1 cellular context compared by ENCODE assay signal in the genomic region with DNA sequence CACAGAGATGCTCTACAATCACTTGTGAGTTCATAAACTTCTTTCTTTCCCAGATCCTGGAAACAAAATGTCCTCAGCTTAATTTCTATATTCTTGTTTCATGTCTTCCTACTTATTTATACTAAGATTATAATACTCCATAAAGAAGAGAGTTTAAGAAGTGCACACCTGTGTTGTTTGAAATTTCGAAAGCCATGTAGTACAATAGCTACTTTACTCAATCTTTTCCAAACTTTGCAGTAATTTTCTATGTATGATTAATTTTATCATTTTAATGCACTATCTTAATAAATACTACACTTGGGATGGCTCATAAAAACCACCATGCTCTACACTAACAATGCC.
TF ChIP-seq lines count a peak whose summit lies in the region.

No MANE protein-coding gene starts in this region.

TF ChIP-seq in K562, 482 proteins besides CTCF, POLR2A, EP300 and RAD21:
- TF ChIP-seq, protein P1, sequence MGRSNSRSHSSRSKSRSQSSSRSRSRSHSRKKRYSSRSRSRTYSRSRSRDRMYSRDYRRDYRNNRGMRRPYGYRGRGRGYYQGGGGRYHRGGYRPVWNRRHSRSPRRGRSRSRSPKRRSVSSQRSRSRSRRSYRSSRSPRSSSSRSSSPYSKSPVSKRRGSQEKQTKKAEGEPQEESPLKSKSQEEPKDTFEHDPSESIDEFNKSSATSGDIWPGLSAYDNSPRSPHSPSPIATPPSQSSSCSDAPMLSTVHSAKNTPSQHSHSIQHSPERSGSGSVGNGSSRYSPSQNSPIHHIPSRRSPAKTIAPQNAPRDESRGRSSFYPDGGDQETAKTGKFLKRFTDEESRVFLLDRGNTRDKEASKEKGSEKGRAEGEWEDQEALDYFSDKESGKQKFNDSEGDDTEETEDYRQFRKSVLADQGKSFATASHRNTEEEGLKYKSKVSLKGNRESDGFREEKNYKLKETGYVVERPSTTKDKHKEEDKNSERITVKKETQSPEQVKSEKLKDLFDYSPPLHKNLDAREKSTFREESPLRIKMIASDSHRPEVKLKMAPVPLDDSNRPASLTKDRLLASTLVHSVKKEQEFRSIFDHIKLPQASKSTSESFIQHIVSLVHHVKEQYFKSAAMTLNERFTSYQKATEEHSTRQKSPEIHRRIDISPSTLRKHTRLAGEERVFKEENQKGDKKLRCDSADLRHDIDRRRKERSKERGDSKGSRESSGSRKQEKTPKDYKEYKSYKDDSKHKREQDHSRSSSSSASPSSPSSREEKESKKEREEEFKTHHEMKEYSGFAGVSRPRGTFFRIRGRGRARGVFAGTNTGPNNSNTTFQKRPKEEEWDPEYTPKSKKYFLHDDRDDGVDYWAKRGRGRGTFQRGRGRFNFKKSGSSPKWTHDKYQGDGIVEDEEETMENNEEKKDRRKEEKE (IDR thresholded peaks at IDR 0.05; ENCODE audit: borderline replicate concordance in 1 of 2, control insufficient read depth in 1 of 2, low read depth in 2 of 2, low read length in 1 of 2): no peak
- TF ChIP-seq HOXB6 (CRISPR knock-in tag; IDR thresholded peaks at IDR 0.05; ENCODE audit: borderline replicate concordance) (no peak), YBX1 (IDR thresholded peaks at IDR 0.05) (no peak), E2F3 (CRISPR knock-in tag; IDR thresholded peaks at IDR 0.05) (no peak), ZFPM2 (CRISPR knock-in tag; IDR thresholded peaks at IDR 0.05) (no peak), RHOXF2B (CRISPR knock-in tag; conservative IDR thresholded peaks at IDR 0.05) (no peak), KLF10 (CRISPR knock-in tag; IDR thresholded peaks at IDR 0.05) (no peak), RBM17 (IDR thresholded peaks at IDR 0.05; ENCODE audit: borderline replicate concordance, low read depth, low read length) (no peak), NFXL1 (CRISPR knock-in tag; IDR thresholded peaks at IDR 0.05) (no peak), TFAM (CRISPR knock-in tag; conservative IDR thresholded peaks at IDR 0.05) (no peak), ELF4 (CRISPR knock-in tag; IDR thresholded peaks at IDR 0.05) (no peak), STAG1 (CRISPR knock-in tag; IDR thresholded peaks at IDR 0.05; ENCODE audit: borderline replicate concordance) (no peak), GATAD2A (IDR thresholded peaks at IDR 0.05) (no peak)
- TF ChIP-seq, protein P2, sequence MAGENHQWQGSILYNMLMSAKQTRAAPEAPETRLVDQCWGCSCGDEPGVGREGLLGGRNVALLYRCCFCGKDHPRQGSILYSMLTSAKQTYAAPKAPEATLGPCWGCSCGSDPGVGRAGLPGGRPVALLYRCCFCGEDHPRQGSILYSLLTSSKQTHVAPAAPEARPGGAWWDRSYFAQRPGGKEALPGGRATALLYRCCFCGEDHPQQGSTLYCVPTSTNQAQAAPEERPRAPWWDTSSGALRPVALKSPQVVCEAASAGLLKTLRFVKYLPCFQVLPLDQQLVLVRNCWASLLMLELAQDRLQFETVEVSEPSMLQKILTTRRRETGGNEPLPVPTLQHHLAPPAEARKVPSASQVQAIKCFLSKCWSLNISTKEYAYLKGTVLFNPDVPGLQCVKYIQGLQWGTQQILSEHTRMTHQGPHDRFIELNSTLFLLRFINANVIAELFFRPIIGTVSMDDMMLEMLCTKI (IDR thresholded peaks at IDR 0.05; ENCODE audit: partially characterized antibody): no peak
- TF ChIP-seq, protein P3, sequence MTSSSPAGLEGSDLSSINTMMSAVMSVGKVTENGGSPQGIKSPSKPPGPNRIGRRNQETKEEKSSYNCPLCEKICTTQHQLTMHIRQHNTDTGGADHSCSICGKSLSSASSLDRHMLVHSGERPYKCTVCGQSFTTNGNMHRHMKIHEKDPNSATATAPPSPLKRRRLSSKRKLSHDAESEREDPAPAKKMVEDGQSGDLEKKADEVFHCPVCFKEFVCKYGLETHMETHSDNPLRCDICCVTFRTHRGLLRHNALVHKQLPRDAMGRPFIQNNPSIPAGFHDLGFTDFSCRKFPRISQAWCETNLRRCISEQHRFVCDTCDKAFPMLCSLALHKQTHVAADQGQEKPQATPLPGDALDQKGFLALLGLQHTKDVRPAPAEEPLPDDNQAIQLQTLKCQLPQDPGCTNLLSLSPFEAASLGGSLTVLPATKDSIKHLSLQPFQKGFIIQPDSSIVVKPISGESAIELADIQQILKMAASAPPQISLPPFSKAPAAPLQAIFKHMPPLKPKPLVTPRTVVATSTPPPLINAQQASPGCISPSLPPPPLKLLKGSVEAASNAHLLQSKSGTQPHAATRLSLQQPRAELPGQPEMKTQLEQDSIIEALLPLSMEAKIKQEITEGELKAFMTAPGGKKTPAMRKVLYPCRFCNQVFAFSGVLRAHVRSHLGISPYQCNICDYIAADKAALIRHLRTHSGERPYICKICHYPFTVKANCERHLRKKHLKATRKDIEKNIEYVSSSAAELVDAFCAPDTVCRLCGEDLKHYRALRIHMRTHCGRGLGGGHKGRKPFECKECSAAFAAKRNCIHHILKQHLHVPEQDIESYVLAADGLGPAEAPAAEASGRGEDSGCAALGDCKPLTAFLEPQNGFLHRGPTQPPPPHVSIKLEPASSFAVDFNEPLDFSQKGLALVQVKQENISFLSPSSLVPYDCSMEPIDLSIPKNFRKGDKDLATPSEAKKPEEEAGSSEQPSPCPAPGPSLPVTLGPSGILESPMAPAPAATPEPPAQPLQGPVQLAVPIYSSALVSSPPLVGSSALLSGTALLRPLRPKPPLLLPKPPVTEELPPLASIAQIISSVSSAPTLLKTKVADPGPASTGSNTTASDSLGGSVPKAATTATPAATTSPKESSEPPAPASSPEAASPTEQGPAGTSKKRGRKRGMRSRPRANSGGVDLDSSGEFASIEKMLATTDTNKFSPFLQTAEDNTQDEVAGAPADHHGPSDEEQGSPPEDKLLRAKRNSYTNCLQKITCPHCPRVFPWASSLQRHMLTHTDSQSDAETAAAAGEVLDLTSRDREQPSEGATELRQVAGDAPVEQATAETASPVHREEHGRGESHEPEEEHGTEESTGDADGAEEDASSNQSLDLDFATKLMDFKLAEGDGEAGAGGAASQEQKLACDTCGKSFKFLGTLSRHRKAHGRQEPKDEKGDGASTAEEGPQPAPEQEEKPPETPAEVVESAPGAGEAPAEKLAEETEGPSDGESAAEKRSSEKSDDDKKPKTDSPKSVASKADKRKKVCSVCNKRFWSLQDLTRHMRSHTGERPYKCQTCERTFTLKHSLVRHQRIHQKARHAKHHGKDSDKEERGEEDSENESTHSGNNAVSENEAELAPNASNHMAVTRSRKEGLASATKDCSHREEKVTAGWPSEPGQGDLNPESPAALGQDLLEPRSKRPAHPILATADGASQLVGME (CRISPR knock-in tag; IDR thresholded peaks at IDR 0.05): no peak
- TF ChIP-seq, protein P4, sequence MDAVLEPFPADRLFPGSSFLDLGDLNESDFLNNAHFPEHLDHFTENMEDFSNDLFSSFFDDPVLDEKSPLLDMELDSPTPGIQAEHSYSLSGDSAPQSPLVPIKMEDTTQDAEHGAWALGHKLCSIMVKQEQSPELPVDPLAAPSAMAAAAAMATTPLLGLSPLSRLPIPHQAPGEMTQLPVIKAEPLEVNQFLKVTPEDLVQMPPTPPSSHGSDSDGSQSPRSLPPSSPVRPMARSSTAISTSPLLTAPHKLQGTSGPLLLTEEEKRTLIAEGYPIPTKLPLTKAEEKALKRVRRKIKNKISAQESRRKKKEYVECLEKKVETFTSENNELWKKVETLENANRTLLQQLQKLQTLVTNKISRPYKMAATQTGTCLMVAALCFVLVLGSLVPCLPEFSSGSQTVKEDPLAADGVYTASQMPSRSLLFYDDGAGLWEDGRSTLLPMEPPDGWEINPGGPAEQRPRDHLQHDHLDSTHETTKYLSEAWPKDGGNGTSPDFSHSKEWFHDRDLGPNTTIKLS (IDR thresholded peaks at IDR 0.05; ENCODE audit: borderline replicate concordance, low read depth): no peak
- TF ChIP-seq, protein P5, sequence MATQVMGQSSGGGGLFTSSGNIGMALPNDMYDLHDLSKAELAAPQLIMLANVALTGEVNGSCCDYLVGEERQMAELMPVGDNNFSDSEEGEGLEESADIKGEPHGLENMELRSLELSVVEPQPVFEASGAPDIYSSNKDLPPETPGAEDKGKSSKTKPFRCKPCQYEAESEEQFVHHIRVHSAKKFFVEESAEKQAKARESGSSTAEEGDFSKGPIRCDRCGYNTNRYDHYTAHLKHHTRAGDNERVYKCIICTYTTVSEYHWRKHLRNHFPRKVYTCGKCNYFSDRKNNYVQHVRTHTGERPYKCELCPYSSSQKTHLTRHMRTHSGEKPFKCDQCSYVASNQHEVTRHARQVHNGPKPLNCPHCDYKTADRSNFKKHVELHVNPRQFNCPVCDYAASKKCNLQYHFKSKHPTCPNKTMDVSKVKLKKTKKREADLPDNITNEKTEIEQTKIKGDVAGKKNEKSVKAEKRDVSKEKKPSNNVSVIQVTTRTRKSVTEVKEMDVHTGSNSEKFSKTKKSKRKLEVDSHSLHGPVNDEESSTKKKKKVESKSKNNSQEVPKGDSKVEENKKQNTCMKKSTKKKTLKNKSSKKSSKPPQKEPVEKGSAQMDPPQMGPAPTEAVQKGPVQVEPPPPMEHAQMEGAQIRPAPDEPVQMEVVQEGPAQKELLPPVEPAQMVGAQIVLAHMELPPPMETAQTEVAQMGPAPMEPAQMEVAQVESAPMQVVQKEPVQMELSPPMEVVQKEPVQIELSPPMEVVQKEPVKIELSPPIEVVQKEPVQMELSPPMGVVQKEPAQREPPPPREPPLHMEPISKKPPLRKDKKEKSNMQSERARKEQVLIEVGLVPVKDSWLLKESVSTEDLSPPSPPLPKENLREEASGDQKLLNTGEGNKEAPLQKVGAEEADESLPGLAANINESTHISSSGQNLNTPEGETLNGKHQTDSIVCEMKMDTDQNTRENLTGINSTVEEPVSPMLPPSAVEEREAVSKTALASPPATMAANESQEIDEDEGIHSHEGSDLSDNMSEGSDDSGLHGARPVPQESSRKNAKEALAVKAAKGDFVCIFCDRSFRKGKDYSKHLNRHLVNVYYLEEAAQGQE (CRISPR knock-in tag; IDR thresholded peaks at IDR 0.05; ENCODE audit: low read depth): no peak
- TF ChIP-seq, protein P6, sequence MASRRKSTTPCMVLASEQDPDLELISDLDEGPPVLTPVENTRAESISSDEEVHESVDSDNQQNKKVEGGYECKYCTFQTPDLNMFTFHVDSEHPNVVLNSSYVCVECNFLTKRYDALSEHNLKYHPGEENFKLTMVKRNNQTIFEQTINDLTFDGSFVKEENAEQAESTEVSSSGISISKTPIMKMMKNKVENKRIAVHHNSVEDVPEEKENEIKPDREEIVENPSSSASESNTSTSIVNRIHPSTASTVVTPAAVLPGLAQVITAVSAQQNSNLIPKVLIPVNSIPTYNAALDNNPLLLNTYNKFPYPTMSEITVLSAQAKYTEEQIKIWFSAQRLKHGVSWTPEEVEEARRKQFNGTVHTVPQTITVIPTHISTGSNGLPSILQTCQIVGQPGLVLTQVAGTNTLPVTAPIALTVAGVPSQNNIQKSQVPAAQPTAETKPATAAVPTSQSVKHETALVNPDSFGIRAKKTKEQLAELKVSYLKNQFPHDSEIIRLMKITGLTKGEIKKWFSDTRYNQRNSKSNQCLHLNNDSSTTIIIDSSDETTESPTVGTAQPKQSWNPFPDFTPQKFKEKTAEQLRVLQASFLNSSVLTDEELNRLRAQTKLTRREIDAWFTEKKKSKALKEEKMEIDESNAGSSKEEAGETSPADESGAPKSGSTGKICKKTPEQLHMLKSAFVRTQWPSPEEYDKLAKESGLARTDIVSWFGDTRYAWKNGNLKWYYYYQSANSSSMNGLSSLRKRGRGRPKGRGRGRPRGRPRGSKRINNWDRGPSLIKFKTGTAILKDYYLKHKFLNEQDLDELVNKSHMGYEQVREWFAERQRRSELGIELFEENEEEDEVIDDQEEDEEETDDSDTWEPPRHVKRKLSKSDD (conservative IDR thresholded peaks at IDR 0.05; ENCODE audit: low read length): no peak
- TF ChIP-seq, protein P7, sequence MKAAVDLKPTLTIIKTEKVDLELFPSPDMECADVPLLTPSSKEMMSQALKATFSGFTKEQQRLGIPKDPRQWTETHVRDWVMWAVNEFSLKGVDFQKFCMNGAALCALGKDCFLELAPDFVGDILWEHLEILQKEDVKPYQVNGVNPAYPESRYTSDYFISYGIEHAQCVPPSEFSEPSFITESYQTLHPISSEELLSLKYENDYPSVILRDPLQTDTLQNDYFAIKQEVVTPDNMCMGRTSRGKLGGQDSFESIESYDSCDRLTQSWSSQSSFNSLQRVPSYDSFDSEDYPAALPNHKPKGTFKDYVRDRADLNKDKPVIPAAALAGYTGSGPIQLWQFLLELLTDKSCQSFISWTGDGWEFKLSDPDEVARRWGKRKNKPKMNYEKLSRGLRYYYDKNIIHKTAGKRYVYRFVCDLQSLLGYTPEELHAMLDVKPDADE (conservative IDR thresholded peaks at IDR 0.05; ENCODE audit: control insufficient read depth, low read depth, low read length): no peak
